1 cellular context compared by ENCODE assay signal in genomic region chr3:58236527-58237237, GRCh38.
TF ChIP-seq lines count a peak whose summit lies in the region.

No MANE protein-coding gene starts in this region.

TF ChIP-seq in HepG2, 621 proteins besides CTCF, POLR2A, EP300 and RAD21 (continued from another document):
- TF ChIP-seq ZBTB34 (CRISPR knock-in tag; IDR thresholded peaks at IDR 0.05) (0 out of 2 replicates have a peak, but pooled peaks have one; percentile 17), PAWR (CRISPR knock-in tag; IDR thresholded peaks at IDR 0.05; ENCODE audit: borderline replicate concordance) (0 out of 2 replicates have a peak, but pooled peaks have one; percentile 69), SAP130 (CRISPR knock-in tag; IDR thresholded peaks at IDR 0.05; ENCODE audit: low read depth) (peak; percentile 4; the same call in 1 of the 2 replicates), ZSCAN30 (CRISPR knock-in tag; IDR thresholded peaks at IDR 0.05) (no peak), MEIS1 (CRISPR knock-in tag; IDR thresholded peaks at IDR 0.05; ENCODE audit: borderline replicate concordance) (0 out of 2 replicates have a peak, but pooled peaks have one; percentile 75), KDM5A (IDR thresholded peaks at IDR 0.05; ENCODE audit: borderline replicate concordance, low read length) (peak; percentile 2; the same call in 1 of the 2 replicates), ZNF687 (CRISPR knock-in tag; IDR thresholded peaks at IDR 0.05) (peak; percentile 61), ZGPAT (CRISPR knock-in tag; IDR thresholded peaks at IDR 0.05) (0 out of 2 replicates have a peak, but pooled peaks have one; percentile 4), HNF1B (CRISPR knock-in tag; IDR thresholded peaks at IDR 0.05) (peak; percentile 6; the same call in 1 of the 2 replicates), ZSCAN9 (CRISPR knock-in tag; IDR thresholded peaks at IDR 0.05; ENCODE audit: borderline replicate concordance) (no peak), ZNF580 (CRISPR knock-in tag; IDR thresholded peaks at IDR 0.05; ENCODE audit: borderline replicate concordance, low read depth) (0 out of 2 replicates have a peak, but pooled peaks have one; percentile 3), GABPB1 (CRISPR knock-in tag; IDR thresholded peaks at IDR 0.05) (no peak), HDAC2 (CRISPR knock-in tag; IDR thresholded peaks at IDR 0.05) (peak; percentile 23; the same call in 1 of the 2 replicates), MAX (IDR thresholded peaks at IDR 0.05) (peak; percentile 23; the same call in 1 of the 2 replicates), ZNF343 (CRISPR knock-in tag; IDR thresholded peaks at IDR 0.05) (0 out of 2 replicates have a peak, but pooled peaks have one; percentile 12), ZNF543 (CRISPR knock-in tag; IDR thresholded peaks at IDR 0.05) (peak; percentile 29; the same call in 1 of the 2 replicates), HDAC1 (CRISPR knock-in tag; IDR thresholded peaks at IDR 0.05) (no peak), ZNF777 (CRISPR knock-in tag; IDR thresholded peaks at IDR 0.05) (peak; percentile 61), FOXA1 (IDR thresholded peaks at IDR 0.05) (no peak), FOXA1 (CRISPR knock-in tag; IDR thresholded peaks at IDR 0.05) (no peak), PITX1 (CRISPR knock-in tag; IDR thresholded peaks at IDR 0.05) (0 out of 2 replicates have a peak, but pooled peaks have one; percentile 18), GPBP1L1 (CRISPR knock-in tag; IDR thresholded peaks at IDR 0.05) (no peak), ZNF761 (CRISPR knock-in tag; conservative IDR thresholded peaks at IDR 0.05) (no peak), SIX4 (CRISPR knock-in tag; IDR thresholded peaks at IDR 0.05) (no peak), IKZF5 (CRISPR knock-in tag; IDR thresholded peaks at IDR 0.05) (peak; percentile 13; the same call in 1 of the 2 replicates), ZBTB7A (CRISPR knock-in tag; IDR thresholded peaks at IDR 0.05) (peak; percentile 52; the same call in 1 of the 2 replicates)
